Comparison of ENCODE assay signal across 25 cellular contexts in genomic region chr2:223088866-223089265, GRCh38. TPM values are rescaled to one million over a fixed set of nuclear protein-coding genes. Genes with fewer than 3 reads are reported as not detected.
"Had no signal": no experiment of that assay in that cellular context is flagged by ENCODE, and none has a peak within 500 bp of the region (broad histone marks: within the 10 kb centered on the region; RNA-seq: fewer than 3 reads in every experiment).

No MANE protein-coding gene starts in this region.

- H3K27ac Mint-ChIP-seq: activated CD8-positive, alpha-beta T cell treated with anti-CD3 and anti-CD28 coated beads, Interleukin-2, amount 10 ng/mL, durations not matched to agents 7 days and 5 days; activated naive CD8-positive, alpha-beta T cell treated with anti-CD3 and anti-CD28 coated beads, Interleukin-2, amount 10 ng/mL, durations not matched to agents 7 days and 5 days; T-helper 17 cell; WTC11 had no signal

- H3K27ac ChIP-seq: adrenal gland, KMS-11, SJSA1 had no signal

- H3K9ac ChIP-seq: KMS-11 had no signal

- H3K36me3 Mint-ChIP-seq: activated naive CD8-positive, alpha-beta T cell treated with anti-CD3 and anti-CD28 coated beads, Interleukin-2, amount 10 ng/mL, durations not matched to agents 7 days and 5 days; WTC11 had no signal

- H3K4me3 ChIP-seq: adrenal gland, SJSA1 had no signal

- H3K4me1 Mint-ChIP-seq: activated naive CD8-positive, alpha-beta T cell treated with anti-CD3 and anti-CD28 coated beads, Interleukin-2, amount 10 ng/mL, durations not matched to agents 7 days and 5 days; T-helper 17 cell had no signal

- H3K36me3 ChIP-seq: adrenal gland, SJSA1 had no signal

- H3K27me3 ChIP-seq: adrenal gland, SJSA1 had no signal

- H3K9me3 Mint-ChIP-seq: activated naive CD8-positive, alpha-beta T cell treated with anti-CD3 and anti-CD28 coated beads, Interleukin-2, amount 10 ng/mL, durations not matched to agents 7 days and 5 days had no signal

- ATAC-seq: activated CD8-positive, alpha-beta T cell treated with anti-CD3 and anti-CD28 coated beads, Interleukin-2, amount 10 ng/mL, durations not matched to agents 7 days and 5 days; T-helper 17 cell; WTC11 had no signal

- H3K4me3 Mint-ChIP-seq: activated CD8-positive, alpha-beta T cell treated with anti-CD3 and anti-CD28 coated beads, Interleukin-2, amount 10 ng/mL, durations not matched to agents 7 days and 5 days; activated naive CD8-positive, alpha-beta T cell treated with anti-CD3 and anti-CD28 coated beads, Interleukin-2, amount 10 ng/mL, durations not matched to agents 7 days and 5 days; T-helper 17 cell; WTC11 had no signal

- DNase-seq: activated CD4-positive, alpha-beta T cell treated with anti-CD3 and anti-CD28 coated beads for 48 hours; activated CD4-positive, alpha-beta T cell treated with anti-CD3 and anti-CD28 coated beads, Interleukin-2, amount 50 U/mL, for 4 hours; activated CD4-positive, CD25-positive, alpha-beta regulatory T cell treated with anti-CD3 and anti-CD28 coated beads, Interleukin-2, amount 50 U/mL, for 72 hours; activated CD8-positive, alpha-beta memory T cell treated with anti-CD3 and anti-CD28 coated beads, Interleukin-2, amount 50 U/mL, for 48 hours; activated CD8-positive, alpha-beta T cell treated with anti-CD3 and anti-CD28 coated beads, Interleukin-2, amount 10 ng/mL, durations not matched to agents 7 days and 5 days; activated naive CD4-positive, alpha-beta T cell treated with anti-CD3 and anti-CD28 coated beads, Interleukin-2, amount 50 U/mL, for 16 hours; activated naive CD8-positive, alpha-beta T cell treated with anti-CD3 and anti-CD28 coated beads, Interleukin-2, amount 10 ng/mL, durations not matched to agents 7 days and 5 days; activated T-cell treated with anti-CD3 and anti-CD28 coated beads, Interleukin-2, amount 50 U/mL, for 1 hour; adrenal gland; anterior cingulate cortex; NCI-H1092; NCI-H1417; NCI-H1694 treated with DMSO at 0.1 percent for 48 hours; NCI-H2029 treated with DMSO at 0.1 percent for 48 hours; NCI-H510A treated with DMSO at 0.1 percent for 48 hours; NCI-H69; NK-92 treated with Interleukin-12 subunit alpha and Interleukin-12 subunit beta, amount 100 ng/mL, for 24 hours; SHP77; T-helper 17 cell; T-helper 9 cell had no signal

- H3K4me2 ChIP-seq: KMS-11 had no signal

- H3K9me3 ChIP-seq: adrenal gland, SJSA1 had no signal

- FAIRE-seq: bronchial epithelial cell had no signal

RNA-seq across cellular contexts. Expression of gene KCNE4, which starts 36.9 kb away (rescaled TPM):
- total RNA-seq: activated CD8-positive, alpha-beta T cell treated with anti-CD3 and anti-CD28 coated beads, Interleukin-2, amount 10 ng/mL, durations not matched to agents 7 days and 5 days; activated naive CD8-positive, alpha-beta T cell treated with anti-CD3 and anti-CD28 coated beads, Interleukin-2, amount 10 ng/mL, durations not matched to agents 7 days and 5 days; MCF 10A; T-helper 17 cell had no signal
